In genomic region chr19:46159418-46159817, GRCh38 we compare ENCODE assay signal across 34 cellular contexts. TPM values are rescaled to one million over a fixed set of nuclear protein-coding genes. Genes with fewer than 3 reads are reported as not detected.
"Had no signal": no experiment of that assay in that cellular context is flagged by ENCODE, and none has a peak within 500 bp of the region (broad histone marks: within the 10 kb centered on the region; RNA-seq: fewer than 3 reads in every experiment).

No MANE protein-coding gene starts in this region.

- H3K27ac Mint-ChIP-seq: activated CD4-positive, alpha-beta T cell treated with anti-CD3 and anti-CD28 coated beads, Interleukin-2, amount 10 ng/mL, durations not matched to agents 24 days and 14 days; activated naive CD4-positive, alpha-beta T cell treated with anti-CD3 and anti-CD28 coated beads, Interleukin-2, amount 50 U/mL, for 72 hours; activated naive CD8-positive, alpha-beta T cell treated with anti-CD3 and anti-CD28 coated beads, Interleukin-2, amount 50 U/mL, for 24 hours; WTC11 had no signal

- H3K4me1 Mint-ChIP-seq: activated CD4-positive, alpha-beta T cell treated with anti-CD3 and anti-CD28 coated beads, Interleukin-2, amount 10 ng/mL, durations not matched to agents 24 days and 14 days; activated naive CD8-positive, alpha-beta T cell treated with anti-CD3 and anti-CD28 coated beads, Interleukin-2, amount 50 U/mL, for 24 hours; brain; IgD-negative memory B cell; WTC11 had no signal

- H3K36me3 ChIP-seq: MG63, SJCRH30 had no signal

- ATAC-seq: activated naive CD4-positive, alpha-beta T cell treated with anti-CD3 and anti-CD28 coated beads, Interleukin-2, amount 50 U/mL, for 72 hours; activated naive CD8-positive, alpha-beta T cell treated with anti-CD3 and anti-CD28 coated beads, Interleukin-2, amount 50 U/mL, for 24 hours; activated T-cell treated with anti-CD3 and anti-CD28 coated beads, Interleukin-2, amount 50 U/mL, for 4 hours; Panc1; Right ventricle myocardium inferior; WTC11 had no signal

- H3K4me3 ChIP-seq: MG63, SJCRH30 had no signal

- H3K4me1 ChIP-seq: SJCRH30 had no signal

- H3K4me2 ChIP-seq: SK-N-SH had no signal

- DNase-seq: activated CD4-positive, alpha-beta T cell treated with anti-CD3 and anti-CD28 coated beads, Interleukin-2, amount 10 ng/mL, durations not matched to agents 24 days and 14 days; activated CD4-positive, alpha-beta T cell treated with anti-CD3 and anti-CD28 coated beads, Interleukin-2, amount 50 U/mL, for 48 hours; activated CD4-positive, CD25-positive, alpha-beta regulatory T cell treated with anti-CD3 and anti-CD28 coated beads, Interleukin-2, amount 50 U/mL, for 72 hours; activated CD8-positive, alpha-beta memory T cell treated with anti-CD3 and anti-CD28 coated beads for 24 hours; activated effector memory CD4-positive, alpha-beta T cell treated with anti-CD3 and anti-CD28 coated beads, Interleukin-2, amount 50 U/mL, for 16 hours; activated naive CD4-positive, alpha-beta T cell treated with Interleukin-2 at 50 U/mL for 16 hours; activated naive CD8-positive, alpha-beta T cell treated with anti-CD3 and anti-CD28 coated beads, Interleukin-2, amount 50 U/mL, for 24 hours; activated T-cell treated with anti-CD3 and anti-CD28 coated beads, Interleukin-2, amount 50 U/mL, for 4 hours; amniotic stem cell; KG1; MG63; MV-4-11; NCI-H1092 treated with DMSO at 0.1 percent for 48 hours; NCI-H1436 treated with DMSO at 0.1 percent for 48 hours; NCI-H187; NCI-H2081; NCI-H345; NCI-H510A; NCI-H526 treated with DMSO at 0.1 percent for 48 hours; NK-92 treated with Interleukin-12 subunit alpha and Interleukin-12 subunit beta, amount 100 ng/mL, for 24 hours; RPMI8226; SJCRH30; SK-N-SH; T-helper 1 cell had no signal

- H3K9ac ChIP-seq: SK-N-SH had no signal

- H3K36me3 Mint-ChIP-seq: brain, IgD-negative memory B cell had no signal

- H3K9me2 ChIP-seq: SK-N-SH had no signal

- H3K9me3 ChIP-seq: SJCRH30 had no signal

- H3K27ac ChIP-seq: SJCRH30 had no signal

- H3K4me3 Mint-ChIP-seq: activated CD4-positive, alpha-beta T cell treated with anti-CD3 and anti-CD28 coated beads, Interleukin-2, amount 10 ng/mL, durations not matched to agents 24 days and 14 days; activated naive CD8-positive, alpha-beta T cell treated with anti-CD3 and anti-CD28 coated beads, Interleukin-2, amount 50 U/mL, for 24 hours; activated T-cell treated with anti-CD3 and anti-CD28 coated beads, Interleukin-2, amount 50 U/mL, for 4 hours; brain; IgD-negative memory B cell; WTC11 had no signal

RNA-seq across cellular contexts. Expression of gene IGFL2, which starts 11.4 kb away (rescaled TPM):
- total RNA-seq: activated T-cell treated with anti-CD3 and anti-CD28 coated beads, Interleukin-2, amount 50 U/mL, for 4 hours; cardiac septum; LHCN-M2; Right ventricle myocardium inferior; SJCRH30; WTC11 had no signal
- polyA plus RNA-seq: IgD-negative memory B cell had no signal

RNA-seq across cellular contexts. Expression of gene IGFL3, which starts 34.9 kb away (rescaled TPM):
- total RNA-seq: activated CD4-positive, alpha-beta T cell treated with anti-CD3 and anti-CD28 coated beads, Interleukin-2, amount 10 ng/mL, durations not matched to agents 24 days and 14 days; activated naive CD4-positive, alpha-beta T cell treated with anti-CD3 and anti-CD28 coated beads, Interleukin-2, amount 50 U/mL, for 72 hours; activated T-cell treated with anti-CD3 and anti-CD28 coated beads, Interleukin-2, amount 50 U/mL, for 4 hours; cardiac septum; cerebellum; Right ventricle myocardium inferior; SJCRH30; T-helper 2 cell treated with Interferon-gamma antibody and Interleukin-4, amounts not matched to agents 100 ng/mL and 5 ng/mL, for 36 hours; WTC11 had no signal
- polyA plus RNA-seq: IgD-negative memory B cell, SK-N-SH had no signal
